In the genomic region with DNA sequence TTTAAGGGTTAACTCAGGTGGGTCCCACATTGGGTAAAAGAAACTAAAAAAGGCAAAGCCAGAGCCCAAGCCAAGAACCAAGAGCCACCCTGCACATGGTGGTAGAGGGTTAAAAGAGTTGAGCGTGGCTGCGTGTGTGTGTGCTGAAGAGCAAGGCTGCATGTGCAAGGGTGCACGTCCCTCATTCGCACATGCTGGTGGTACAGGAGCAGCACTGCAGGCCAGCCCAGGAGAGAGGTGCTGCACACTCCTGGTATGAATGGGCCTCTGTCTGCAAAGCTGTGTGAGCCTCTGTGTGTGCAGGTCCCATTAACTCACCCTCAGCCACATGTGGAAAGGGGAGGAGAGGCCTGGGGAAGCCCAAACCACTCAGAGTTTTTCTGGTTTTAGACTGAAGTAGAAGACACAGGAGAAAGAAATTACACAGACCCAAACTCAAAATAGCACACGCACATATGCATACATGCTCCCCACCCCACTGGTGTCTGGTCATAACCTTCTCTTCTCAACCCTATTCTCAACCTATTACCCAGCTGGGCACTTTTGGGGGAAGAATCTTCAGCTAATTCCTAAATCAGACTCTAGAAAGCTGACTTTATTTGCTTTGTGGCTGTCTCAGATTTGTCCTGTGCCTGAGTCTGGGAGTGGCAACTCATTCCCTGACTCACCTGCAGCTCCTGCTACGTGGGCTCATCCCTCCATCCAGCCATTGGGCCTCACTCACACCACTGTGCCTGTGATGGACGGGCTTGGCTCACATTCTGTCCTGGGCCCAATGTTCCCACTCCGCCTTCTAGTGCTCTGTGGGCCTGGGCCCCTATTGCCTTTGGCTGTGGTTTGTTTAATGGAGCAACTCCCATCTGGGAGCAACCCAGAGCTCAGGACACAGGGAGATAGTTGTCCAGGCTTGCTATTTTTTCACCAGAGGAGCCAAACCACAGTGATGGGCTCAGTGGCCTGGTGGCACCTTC, we compare ENCODE assay signal across 23 cellular contexts. TPM values are rescaled to one million over a fixed set of nuclear protein-coding genes. Genes with fewer than 3 reads are reported as not detected.
DNase-seq lines count a peak whose midpoint lies in the region; ATAC-seq and TF ChIP-seq lines count a peak whose summit lies in the region.
"Had no signal": no experiment of that assay in that cellular context is flagged by ENCODE, and none has a peak within 500 bp of the region (broad histone marks: within the 10 kb centered on the region; RNA-seq: fewer than 3 reads in every experiment).

No MANE protein-coding gene starts in this region.

- WGBS in endodermal cell (ENCODE audit: insufficient coverage in 1 of 2, insufficient read length in 1 of 2), 2 experiments: 94 to 100% methylated on average over 4 to 8 of the region's 8 CpGs

- peaks cover 19% of the 10 kb centered on the region for H3F3A ChIP-seq in neural progenitor cell (ENCODE audit: low read depth)

- H3K4me1 Mint-ChIP-seq in endodermal cell (peaks cover 17% of the 10 kb centered on the region), neural progenitor cell (peaks cover 37% of the 10 kb centered on the region), endothelial cell (ENCODE audit: unreplicated experiment) (peaks cover 19% of the 10 kb centered on the region)
- H3K4me1 Mint-ChIP-seq in stimulated activated naive B cell treated with anti-CD40 and anti-IgM and Interleukin-4, amounts not matched to agents 10 μg/mL and 1 μg/mL and 100 μg/mL, for 72 hours: peaks cover 10 to 18% of the 10 kb centered on the region in 2 donors

- DNase-seq in COLO829 (ENCODE audit: low spot score) (peak; percentile 63), endodermal cell (peak; percentile 30), neural progenitor cell (ENCODE audit: low spot score) (no peak), globus pallidus (ENCODE audit: low spot score) (no peak), endothelial cell (ENCODE audit: low spot score) (no peak)
- DNase-seq in stimulated activated naive B cell treated with anti-CD40 and anti-IgM and Interleukin-4, amounts not matched to agents 10 μg/mL and 1 μg/mL and 100 μg/mL, for 72 hours: no peak
- DNase-seq: CD8-positive, alpha-beta memory T cell; H9; HFFc6; KBM-7; NCI-H1092 treated with DMSO at 0.1 percent for 48 hours; NCI-H1436 treated with DMSO at 0.1 percent for 48 hours; NCI-H1930; NCI-H2227 treated with DMSO at 0.1 percent for 48 hours; NCI-H510A; SJCRH30 had no signal

- H3K4me3 ChIP-seq in endodermal cell (ENCODE audit: low read length) (no peak overlapping the region), neural progenitor cell (no peak overlapping the region)
- H3K4me3 ChIP-seq: SJCRH30 had no signal

- no peak overlapping the region for H3K4me2 ChIP-seq in neural progenitor cell

- H4K20me1 ChIP-seq in neural progenitor cell (ENCODE audit: low read depth): no peaks in the 10 kb centered on the region

- H3K9me3 Mint-ChIP-seq in endodermal cell (no peaks in the 10 kb centered on the region), neural progenitor cell (no peaks in the 10 kb centered on the region), endothelial cell (ENCODE audit: unreplicated experiment) (no peaks in the 10 kb centered on the region)
- no peaks in the 10 kb centered on the region for H3K9me3 Mint-ChIP-seq in stimulated activated naive B cell treated with anti-CD40 and anti-IgM and Interleukin-4, amounts not matched to agents 10 μg/mL and 1 μg/mL and 100 μg/mL, for 72 hours
- H3K9me3 Mint-ChIP-seq: CD8-positive, alpha-beta memory T cell; H9; HFFc6 had no signal

- no peak for TF ChIP-seq CTCF in endodermal cell (conservative IDR thresholded peaks at IDR 0.05)
- no peak for TF ChIP-seq CTCF in neural progenitor cell (IDR thresholded peaks at IDR 0.05)
- no peak for TF ChIP-seq CTCF in endothelial cell (IDR thresholded peaks at IDR 0.05; ENCODE audit: unreplicated experiment)

- no peaks in the 10 kb centered on the region for H3K36me3 Mint-ChIP-seq in endodermal cell (ENCODE audit: low read depth)
- no peaks in the 10 kb centered on the region for H3K36me3 Mint-ChIP-seq in neural progenitor cell
- peaks cover 15 to 29% of the 10 kb centered on the region in 2 donors for H3K36me3 Mint-ChIP-seq in stimulated activated naive B cell treated with anti-CD40 and anti-IgM and Interleukin-4, amounts not matched to agents 10 μg/mL and 1 μg/mL and 100 μg/mL, for 72 hours
- H3K36me3 Mint-ChIP-seq in endothelial cell (ENCODE audit: low read depth, unreplicated experiment): no peaks in the 10 kb centered on the region
- H3K36me3 Mint-ChIP-seq: CD8-positive, alpha-beta memory T cell had no signal

- H3K27ac Mint-ChIP-seq in endodermal cell: no peak overlapping the region
- no peak overlapping the region for H3K27ac Mint-ChIP-seq in neural progenitor cell
- H3K27ac Mint-ChIP-seq in stimulated activated naive B cell treated with anti-CD40 and anti-IgM and Interleukin-4, amounts not matched to agents 10 μg/mL and 1 μg/mL and 100 μg/mL, for 72 hours: no peak overlapping the region
- no peak overlapping the region for H3K27ac Mint-ChIP-seq in endothelial cell (ENCODE audit: unreplicated experiment)
- H3K27ac Mint-ChIP-seq: H9, HFFc6 had no signal

- H3K79me2 ChIP-seq in neural progenitor cell (ENCODE audit: low read depth): no peaks in the 10 kb centered on the region

- no peak overlapping the region for H3K9ac ChIP-seq in endodermal cell (ENCODE audit: extremely low read depth, low read length, poor library complexity, severe bottlenecking)
- H3K9ac ChIP-seq in neural progenitor cell: no peak overlapping the region

- no peak overlapping the region for H2AFZ ChIP-seq in neural progenitor cell (replicated peaks)

- H3K27me3 ChIP-seq in endodermal cell (ENCODE audit: control insufficient read depth, insufficient read depth, low read length, poor library complexity, severe bottlenecking) (peaks cover 21% of the 10 kb centered on the region), neural progenitor cell (peaks cover 4% of the 10 kb centered on the region)
- H3K27me3 ChIP-seq: SJCRH30 had no signal

- H3K9me3 ChIP-seq in endodermal cell (ENCODE audit: control insufficient read depth, low read length) (no peaks in the 10 kb centered on the region), neural progenitor cell (ENCODE audit: low read depth) (no peaks in the 10 kb centered on the region)
- H3K9me3 ChIP-seq: SJCRH30 had no signal

- H3K36me3 ChIP-seq in endodermal cell (ENCODE audit: control insufficient read depth, insufficient read depth, low read length) (no peaks in the 10 kb centered on the region), neural progenitor cell (no peaks in the 10 kb centered on the region)
- H3K36me3 ChIP-seq: SJCRH30 had no signal

- ATAC-seq in HG02610 (IDR thresholded peaks at IDR 0.05; ENCODE audit: unreplicated experiment) (peak; percentile 68), GM19463 (IDR thresholded peaks at IDR 0.05; ENCODE audit: unreplicated experiment) (no peak)
- no peak for ATAC-seq in stimulated activated naive B cell treated with anti-CD40 and anti-IgM and Interleukin-4, amounts not matched to agents 10 μg/mL and 1 μg/mL and 100 μg/mL, for 72 hours (replicated peaks)

- H3K4me3 Mint-ChIP-seq in endodermal cell (no peak overlapping the region), neural progenitor cell (peak overlapping the region; percentile 11), endothelial cell (ENCODE audit: unreplicated experiment) (no peak overlapping the region)
- H3K4me3 Mint-ChIP-seq in stimulated activated naive B cell treated with anti-CD40 and anti-IgM and Interleukin-4, amounts not matched to agents 10 μg/mL and 1 μg/mL and 100 μg/mL, for 72 hours: no peak overlapping the region
- H3K4me3 Mint-ChIP-seq: CD8-positive, alpha-beta memory T cell; H9; HFFc6 had no signal

- peaks cover 93% of the 10 kb centered on the region for H3K27me3 Mint-ChIP-seq in endodermal cell (ENCODE audit: insufficient read depth)
- peaks cover 5% of the 10 kb centered on the region for H3K27me3 Mint-ChIP-seq in neural progenitor cell (ENCODE audit: insufficient read depth, low read depth)
- H3K27me3 Mint-ChIP-seq in stimulated activated naive B cell treated with anti-CD40 and anti-IgM and Interleukin-4, amounts not matched to agents 10 μg/mL and 1 μg/mL and 100 μg/mL, for 72 hours: no peaks in the 10 kb centered on the region
- H3K27me3 Mint-ChIP-seq in endothelial cell (ENCODE audit: unreplicated experiment): peaks cover 10% of the 10 kb centered on the region
- H3K27me3 Mint-ChIP-seq: CD8-positive, alpha-beta memory T cell had no signal

- H3K27ac ChIP-seq in endodermal cell (ENCODE audit: low read depth, low read length) (no peak overlapping the region), neural progenitor cell (no peak overlapping the region)
- H3K27ac ChIP-seq: C4-2B, HL-60, SJCRH30 had no signal

- H3K4me1 ChIP-seq in endodermal cell (ENCODE audit: control insufficient read depth, insufficient read depth, low read length): peaks cover 9% of the 10 kb centered on the region
- H3K4me1 ChIP-seq in neural progenitor cell: peaks cover 31% of the 10 kb centered on the region
- H3K4me1 ChIP-seq: SJCRH30 had no signal

RNA-seq across cellular contexts. Expression of a gene that starts 30.8 kb away (rescaled TPM):
- 10 to 100 TPM; 12.4 to 21.0 TPM for total RNA-seq in endodermal cell
- 365 TPM for polyA plus RNA-seq in endodermal cell (2013, experiment 1 of 2)
- 366 TPM for polyA plus RNA-seq in endodermal cell (2013, experiment 2 of 2)
- 69.1 and 330 TPM in 2 replicates for total RNA-seq in neural progenitor cell (ENCODE audit: low replicate concordance)
- 1.9 TPM for total RNA-seq in endothelial cell (ENCODE audit: unreplicated experiment)
- total RNA-seq: A172; CD8-positive, alpha-beta memory T cell; HFFc6; HT-29 had no signal
- polyA plus RNA-seq: AG04450; CD8-positive, alpha-beta memory T cell had no signal

Comparison
In these comparisons a context has a peak if more than half of its experiments do, and no peak if none do; other contexts are left out.
1. DNase-seq: peak in COLO829 (single experiment) and endodermal cell (single experiment); none in neural progenitor cell (single experiment), globus pallidus (single experiment), stimulated activated naive B cell treated with anti-CD40 and anti-IgM and Interleukin-4, amounts not matched to agents 10 μg/mL and 1 μg/mL and 100 μg/mL, for 72 hours (single experiment) and endothelial cell (single experiment).